Comparison of ENCODE assay signal across 8 cellular contexts in the genomic region with DNA sequence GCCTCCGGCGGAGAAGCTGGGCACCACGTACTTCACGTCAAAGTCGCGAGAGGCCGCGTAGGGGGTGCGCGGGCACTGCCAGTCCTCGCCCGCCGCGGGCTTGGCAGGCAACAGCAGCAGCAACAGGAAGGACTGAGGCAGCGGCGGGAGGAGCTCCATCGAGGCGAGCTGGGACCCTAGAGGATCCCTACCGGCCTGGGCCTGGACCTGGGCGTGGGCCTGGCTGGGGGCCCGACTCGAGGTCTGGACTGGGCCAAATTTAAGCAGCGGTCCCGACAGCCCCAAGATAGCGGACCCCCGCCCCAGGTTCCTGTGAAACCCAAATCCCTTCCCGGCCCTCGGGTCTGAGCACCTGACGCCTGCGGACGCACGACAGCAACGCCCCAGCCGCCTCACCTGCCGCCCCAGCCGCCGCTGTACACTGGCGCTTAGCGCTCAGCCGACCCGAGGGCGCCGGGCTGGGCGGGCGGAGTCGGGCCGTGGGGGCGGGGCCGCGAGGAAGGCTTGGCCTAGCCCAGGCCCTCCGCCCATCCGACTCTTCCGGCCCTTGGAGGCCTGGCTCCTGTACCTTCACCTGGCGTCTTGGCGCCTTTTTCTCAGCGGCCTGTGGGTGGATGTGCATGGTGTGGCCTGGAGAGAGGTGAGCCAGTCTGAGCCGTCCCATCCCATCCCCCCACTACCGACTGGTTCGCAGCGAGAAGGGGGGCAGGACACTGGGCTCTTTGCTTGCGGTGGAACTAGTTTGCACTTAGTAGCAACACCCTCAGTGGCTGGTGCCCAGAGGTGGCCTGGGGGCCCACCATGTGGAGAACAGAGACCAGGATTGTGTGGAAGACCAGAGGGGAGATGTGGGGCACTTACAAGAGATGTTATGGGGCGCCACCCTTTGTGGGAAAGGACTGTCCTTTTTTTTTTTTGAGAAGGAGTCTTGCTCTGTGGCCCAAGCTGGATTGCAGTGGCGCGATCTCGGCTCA. TPM values are rescaled to one million over a fixed set of nuclear protein-coding genes. Genes with fewer than 3 reads are reported as not detected.
DNase-seq lines count a peak whose midpoint lies in the region; ATAC-seq, FAIRE-seq and TF ChIP-seq lines count a peak whose summit lies in the region.
"Had no signal": no experiment of that assay in that cellular context is flagged by ENCODE, and none has a peak within 500 bp of the region (broad histone marks: within the 10 kb centered on the region; RNA-seq: fewer than 3 reads in every experiment).

A gene (minus strand): TSS at position 423 of the 974 bp plus-strand sequence. CDS start 264 bp downstream, at position 159.

- TF ChIP-seq CTCF in WTC11 (IDR thresholded peaks at IDR 0.05) (no peak), bronchial epithelial cell (IDR thresholded peaks at IDR 0.05; ENCODE audit: insufficient read depth, low read length, severe bottlenecking) (no peak), right lobe of liver (IDR thresholded peaks at IDR 0.05) (no peak)

- intact Hi-C loops in right lobe of liver (cut with DNase I) = loop anchor here in 1 of 2 donors (10.0 kb wide), 2 partner anchors 59 to 99 kb away; a partner anchor contains a TSS

- no peaks in the 10 kb centered on the region for H3K9me3 ChIP-seq in right lobe of liver

- no peak within 1 kb of the TSS for H3K27ac ChIP-seq in right lobe of liver

- H3K4me3 Mint-ChIP-seq in WTC11 = peak within 1 kb of the TSS; percentile 66

- H3K4me1 ChIP-seq in right lobe of liver = peaks cover 0 to 8% (median 0%) of the 10 kb centered on the region in 4 donors

- no peaks in the 10 kb centered on the region for H3K36me3 Mint-ChIP-seq in WTC11

- no peaks in the 10 kb centered on the region for H3K9me3 Mint-ChIP-seq in WTC11

- peak; percentile 94 for DNase-seq in WTC11 (ENCODE audit: low spot score)
- DNase-seq in bronchial epithelial cell (ENCODE audit: low read depth) = peak; percentile 82
- peak; percentile 74 to 83 (median 79) for DNase-seq in right lobe of liver
- peak; percentile 57 for DNase-seq in stimulated activated CD8-positive, alpha-beta memory T cell treated with anti-CD3 and anti-CD28 coated beads, Interleukin-15, amount 100 ng/mL, for 1 hour (ENCODE audit: low read depth)
- no peak for DNase-seq in cerebellar cortex (ENCODE audit: low spot score)

- POLR2A ChIA-PET in WTC11 (lab: Charles Lee) = no interaction called here

- peaks cover 32% of the 10 kb centered on the region for H3K4me1 Mint-ChIP-seq in WTC11

- H3K36me3 ChIP-seq in bronchial epithelial cell (ENCODE audit: control insufficient read depth, insufficient read depth, low read length) (peaks cover 4% of the 10 kb centered on the region), right lobe of liver (no peaks in the 10 kb centered on the region)

- 77% methylated on average over 16 of the region's 65 CpGs for WGBS in right lobe of liver (ENCODE audit: insufficient coverage, low coverage, low lambda C conversion rate, missing lambda C conversion rate)

- CTCF ChIA-PET in WTC11 (lab: Charles Lee) = interaction anchor here (0.6 to 8.9 kb wide), 6 partner anchors 26 to 101 kb away, joined by 3 to 115 read pairs (median 4); a partner anchor contains a TSS

- peak within 1 kb of the TSS; percentile 95 for H3K27ac Mint-ChIP-seq in WTC11

- H3K27me3 ChIP-seq in bronchial epithelial cell (ENCODE audit: control insufficient read depth, insufficient read depth, low read length) (no peaks in the 10 kb centered on the region), right lobe of liver (no peaks in the 10 kb centered on the region)

- no peaks in the 10 kb centered on the region for H3K27me3 Mint-ChIP-seq in WTC11 (ENCODE audit: low read depth)

- no peak for TF ChIP-seq POLR2A in right lobe of liver (IDR thresholded peaks at IDR 0.05)

- H3K4me3 ChIP-seq in bronchial epithelial cell (ENCODE audit: low read depth, low read length) = peak within 1 kb of the TSS; percentile 50
- peak within 1 kb of the TSS; percentile 21 to 36 (median 21) for H3K4me3 ChIP-seq in right lobe of liver

- no peak for FAIRE-seq in bronchial epithelial cell (lab: Jason Lieb, UNC)
- FAIRE-seq: islet of Langerhans had no signal

- ATAC-seq in GM19025 (IDR thresholded peaks at IDR 0.05; ENCODE audit: low read depth, unreplicated experiment) (peak; percentile 62), HG03460 (IDR thresholded peaks at IDR 0.05; ENCODE audit: unreplicated experiment) (peak; percentile 75), WTC11 (peak; percentile 91), right lobe of liver (peak; percentile 72 to 86 (median 84))

TF ChIP-seq in WTC11, 78 proteins besides CTCF, POLR2A, EP300 and RAD21 (continues in another document):
- TF ChIP-seq, protein P1, sequence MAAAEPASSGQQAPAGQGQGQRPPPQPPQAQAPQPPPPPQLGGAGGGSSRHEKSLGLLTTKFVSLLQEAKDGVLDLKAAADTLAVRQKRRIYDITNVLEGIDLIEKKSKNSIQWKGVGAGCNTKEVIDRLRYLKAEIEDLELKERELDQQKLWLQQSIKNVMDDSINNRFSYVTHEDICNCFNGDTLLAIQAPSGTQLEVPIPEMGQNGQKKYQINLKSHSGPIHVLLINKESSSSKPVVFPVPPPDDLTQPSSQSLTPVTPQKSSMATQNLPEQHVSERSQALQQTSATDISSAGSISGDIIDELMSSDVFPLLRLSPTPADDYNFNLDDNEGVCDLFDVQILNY (CRISPR knock-in tag; IDR thresholded peaks at IDR 0.05) = peak; percentile 86
- TF ChIP-seq PRRX2 (CRISPR knock-in tag; IDR thresholded peaks at IDR 0.05) (no peak), TEAD1 (CRISPR knock-in tag; IDR thresholded peaks at IDR 0.05) (peak; percentile 47; the same call in 1 of the 2 replicates), GTF2I (CRISPR knock-in tag; conservative IDR thresholded peaks at IDR 0.05) (no peak), CREB1 (CRISPR knock-in tag; IDR thresholded peaks at IDR 0.05) (no peak), ZNF317 (CRISPR knock-in tag; IDR thresholded peaks at IDR 0.05; ENCODE audit: borderline replicate concordance, low read depth) (no peak), ZNF263 (CRISPR knock-in tag; IDR thresholded peaks at IDR 0.05; ENCODE audit: low read depth) (no peak), NR1H2 (CRISPR knock-in tag; IDR thresholded peaks at IDR 0.05) (no peak), HMGA2 (CRISPR knock-in tag; IDR thresholded peaks at IDR 0.05) (no peak), ZNF232 (CRISPR knock-in tag; IDR thresholded peaks at IDR 0.05) (no peak), ZNF121 (CRISPR knock-in tag; IDR thresholded peaks at IDR 0.05) (0 out of 2 replicates have a peak, but pooled peaks have one; percentile 1), KAT7 (CRISPR knock-in tag; IDR thresholded peaks at IDR 0.05; ENCODE audit: borderline replicate concordance) (no peak)
- TF ChIP-seq, protein P2, sequence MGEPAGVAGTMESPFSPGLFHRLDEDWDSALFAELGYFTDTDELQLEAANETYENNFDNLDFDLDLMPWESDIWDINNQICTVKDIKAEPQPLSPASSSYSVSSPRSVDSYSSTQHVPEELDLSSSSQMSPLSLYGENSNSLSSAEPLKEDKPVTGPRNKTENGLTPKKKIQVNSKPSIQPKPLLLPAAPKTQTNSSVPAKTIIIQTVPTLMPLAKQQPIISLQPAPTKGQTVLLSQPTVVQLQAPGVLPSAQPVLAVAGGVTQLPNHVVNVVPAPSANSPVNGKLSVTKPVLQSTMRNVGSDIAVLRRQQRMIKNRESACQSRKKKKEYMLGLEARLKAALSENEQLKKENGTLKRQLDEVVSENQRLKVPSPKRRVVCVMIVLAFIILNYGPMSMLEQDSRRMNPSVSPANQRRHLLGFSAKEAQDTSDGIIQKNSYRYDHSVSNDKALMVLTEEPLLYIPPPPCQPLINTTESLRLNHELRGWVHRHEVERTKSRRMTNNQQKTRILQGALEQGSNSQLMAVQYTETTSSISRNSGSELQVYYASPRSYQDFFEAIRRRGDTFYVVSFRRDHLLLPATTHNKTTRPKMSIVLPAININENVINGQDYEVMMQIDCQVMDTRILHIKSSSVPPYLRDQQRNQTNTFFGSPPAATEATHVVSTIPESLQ (CRISPR knock-in tag; IDR thresholded peaks at IDR 0.05) = no peak
- TF ChIP-seq, protein P3, sequence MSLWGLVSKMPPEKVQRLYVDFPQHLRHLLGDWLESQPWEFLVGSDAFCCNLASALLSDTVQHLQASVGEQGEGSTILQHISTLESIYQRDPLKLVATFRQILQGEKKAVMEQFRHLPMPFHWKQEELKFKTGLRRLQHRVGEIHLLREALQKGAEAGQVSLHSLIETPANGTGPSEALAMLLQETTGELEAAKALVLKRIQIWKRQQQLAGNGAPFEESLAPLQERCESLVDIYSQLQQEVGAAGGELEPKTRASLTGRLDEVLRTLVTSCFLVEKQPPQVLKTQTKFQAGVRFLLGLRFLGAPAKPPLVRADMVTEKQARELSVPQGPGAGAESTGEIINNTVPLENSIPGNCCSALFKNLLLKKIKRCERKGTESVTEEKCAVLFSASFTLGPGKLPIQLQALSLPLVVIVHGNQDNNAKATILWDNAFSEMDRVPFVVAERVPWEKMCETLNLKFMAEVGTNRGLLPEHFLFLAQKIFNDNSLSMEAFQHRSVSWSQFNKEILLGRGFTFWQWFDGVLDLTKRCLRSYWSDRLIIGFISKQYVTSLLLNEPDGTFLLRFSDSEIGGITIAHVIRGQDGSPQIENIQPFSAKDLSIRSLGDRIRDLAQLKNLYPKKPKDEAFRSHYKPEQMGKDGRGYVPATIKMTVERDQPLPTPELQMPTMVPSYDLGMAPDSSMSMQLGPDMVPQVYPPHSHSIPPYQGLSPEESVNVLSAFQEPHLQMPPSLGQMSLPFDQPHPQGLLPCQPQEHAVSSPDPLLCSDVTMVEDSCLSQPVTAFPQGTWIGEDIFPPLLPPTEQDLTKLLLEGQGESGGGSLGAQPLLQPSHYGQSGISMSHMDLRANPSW (CRISPR knock-in tag; conservative IDR thresholded peaks at IDR 0.05; ENCODE audit: low read depth) = no peak
- TF ChIP-seq, protein P4, sequence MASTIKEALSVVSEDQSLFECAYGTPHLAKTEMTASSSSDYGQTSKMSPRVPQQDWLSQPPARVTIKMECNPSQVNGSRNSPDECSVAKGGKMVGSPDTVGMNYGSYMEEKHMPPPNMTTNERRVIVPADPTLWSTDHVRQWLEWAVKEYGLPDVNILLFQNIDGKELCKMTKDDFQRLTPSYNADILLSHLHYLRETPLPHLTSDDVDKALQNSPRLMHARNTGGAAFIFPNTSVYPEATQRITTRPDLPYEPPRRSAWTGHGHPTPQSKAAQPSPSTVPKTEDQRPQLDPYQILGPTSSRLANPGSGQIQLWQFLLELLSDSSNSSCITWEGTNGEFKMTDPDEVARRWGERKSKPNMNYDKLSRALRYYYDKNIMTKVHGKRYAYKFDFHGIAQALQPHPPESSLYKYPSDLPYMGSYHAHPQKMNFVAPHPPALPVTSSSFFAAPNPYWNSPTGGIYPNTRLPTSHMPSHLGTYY (CRISPR knock-in tag; IDR thresholded peaks at IDR 0.05) = no peak
- TF ChIP-seq, protein P5, sequence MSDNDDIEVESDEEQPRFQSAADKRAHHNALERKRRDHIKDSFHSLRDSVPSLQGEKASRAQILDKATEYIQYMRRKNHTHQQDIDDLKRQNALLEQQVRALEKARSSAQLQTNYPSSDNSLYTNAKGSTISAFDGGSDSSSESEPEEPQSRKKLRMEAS (CRISPR knock-in tag; IDR thresholded peaks at IDR 0.05) = peak; percentile 84

RNA-seq across cellular contexts. Expression of the gene that starts here (rescaled TPM):
- 5.1 to 6.2 TPM (median 5.6 TPM) in 3 replicates for total RNA-seq in WTC11 (2021)
- 20.4 and 33.7 TPM in 2 replicates for total RNA-seq in bronchial epithelial cell
- total RNA-seq in right lobe of liver = 1 to 10 TPM in 1 of 6 experiments, under 1 TPM in 5; 0.15 to 1.9 (median 0.50) TPM
